Comparison of ENCODE assay signal across 31 cellular contexts in genomic region chr14:59101441-59101840, GRCh38.
"Had no signal": no experiment of that assay in that cellular context is flagged by ENCODE, and none has a peak within 500 bp of the region (broad histone marks: within the 10 kb centered on the region; RNA-seq: fewer than 3 reads in every experiment).

No MANE protein-coding gene starts in this region.

- H3K9me3 ChIP-seq: adrenal gland, breast epithelium, heart left ventricle, left lung, lower lobe of right lung, psoas muscle, suprapubic skin had no signal

- FAIRE-seq: endothelial cell of umbilical vein, urothelium cell line had no signal

- H3K4me2 ChIP-seq: neural progenitor cell had no signal

- H3K9ac ChIP-seq: neural progenitor cell, parathyroid adenoma had no signal

- H3K27ac ChIP-seq: adrenal gland, breast epithelium, foreskin keratinocyte, heart left ventricle, left lung, lower lobe of right lung, neural progenitor cell, parathyroid adenoma, psoas muscle, suprapubic skin had no signal

- DNase-seq: activated CD4-positive, alpha-beta T cell treated with anti-CD3 and anti-CD28 coated beads for 48 hours; activated CD4-positive, alpha-beta T cell treated with anti-CD3 and anti-CD28 coated beads, Interleukin-2, amount 50 U/mL, for 48 hours; activated CD4-positive, CD25-positive, alpha-beta regulatory T cell; activated CD8-positive, alpha-beta memory T cell treated with anti-CD3 and anti-CD28 coated beads for 24 hours; activated effector memory CD4-positive, alpha-beta T cell treated with anti-CD3 and anti-CD28 coated beads, Interleukin-2, amount 50 U/mL, for 16 hours; activated naive CD4-positive, alpha-beta T cell treated with anti-CD3 and anti-CD28 coated beads for 36 hours; activated naive CD8-positive, alpha-beta T cell treated with anti-CD3 and anti-CD28 coated beads for 36 hours; activated T-cell treated with anti-CD3 and anti-CD28 coated beads, Interleukin-2, amount 50 U/mL, for 1 hour; adrenal gland; aorta; central memory CD4-positive, alpha-beta T cell; foreskin keratinocyte; heart left ventricle; hypothalamus; immature natural killer cell; left lung; lower lobe of right lung; mesenchymal stem cell; natural killer cell; occipital lobe; psoas muscle; stimulated activated CD4-positive, alpha-beta T cell treated with anti-CD3 and anti-CD28 coated beads, Interleukin-15, amount 100 ng/mL, for 24 hours; stimulated activated CD4-positive, alpha-beta T cell treated with anti-CD3 and anti-CD28 coated beads, Interleukin-2, amount 100 ng/mL, for 24 hours; stimulated activated naive CD4-positive, alpha-beta T cell; trophoblast cell had no signal

- H3K27me3 ChIP-seq: breast epithelium, neural progenitor cell, suprapubic skin had no signal

- ATAC-seq: foreskin keratinocyte, heart left ventricle, left lung, lower lobe of right lung, natural killer cell, psoas muscle had no signal

- H2AFZ ChIP-seq: neural progenitor cell, parathyroid adenoma had no signal

- H3K4me1 ChIP-seq: adrenal gland, breast epithelium, foreskin keratinocyte, heart left ventricle, left lung, lower lobe of right lung, neural progenitor cell, parathyroid adenoma, psoas muscle, suprapubic skin had no signal

- H3K36me3 ChIP-seq: adrenal gland, breast epithelium, heart left ventricle, left lung, lower lobe of right lung, neural progenitor cell, suprapubic skin had no signal

- H3K79me2 ChIP-seq: parathyroid adenoma had no signal

- H3K4me3 ChIP-seq: adrenal gland, breast epithelium, heart left ventricle, left lung, lower lobe of right lung, neural progenitor cell, psoas muscle, suprapubic skin had no signal
